26 cellular contexts compared by ENCODE assay signal in genomic region chr16:27817038-27817437, GRCh38.
"Had no signal": no experiment of that assay in that cellular context is flagged by ENCODE, and none has a peak within 500 bp of the region (broad histone marks: within the 10 kb centered on the region; RNA-seq: fewer than 3 reads in every experiment).

No MANE protein-coding gene starts in this region.

- H3K4me1 ChIP-seq: heart left ventricle, left lung, prostate gland, uterus had no signal

- H3K4me3 Mint-ChIP-seq: activated CD4-positive, alpha-beta memory T cell treated with anti-CD3 and anti-CD28 coated beads, Interleukin-2, amount 10 ng/mL, durations not matched to agents 7 days and 5 days; activated CD4-positive, alpha-beta T cell treated with anti-CD3 and anti-CD28 coated beads, Interleukin-2, amount 10 ng/mL, durations not matched to agents 7 days and 5 days; activated T-cell treated with anti-CD3 and anti-CD28 coated beads, Interleukin-2, amount 50 U/mL, for 4 hours; activated T-helper 17 cell treated with anti-CD3 and anti-CD28 coated beads, Interleukin-2, amount 50 U/mL, for 72 hours; nephron; WTC11 had no signal

- H3K9me3 Mint-ChIP-seq: activated CD4-positive, alpha-beta memory T cell treated with anti-CD3 and anti-CD28 coated beads, Interleukin-2, amount 10 ng/mL, durations not matched to agents 7 days and 5 days; activated CD4-positive, alpha-beta T cell treated with anti-CD3 and anti-CD28 coated beads, Interleukin-2, amount 10 ng/mL, durations not matched to agents 7 days and 5 days; activated naive CD4-positive, alpha-beta T cell treated with anti-CD3 and anti-CD28 coated beads, Interleukin-2, amount 50 U/mL, for 72 hours; activated T-cell treated with anti-CD3 and anti-CD28 coated beads, Interleukin-2, amount 50 U/mL, for 4 hours; activated T-helper 17 cell treated with anti-CD3 and anti-CD28 coated beads, Interleukin-2, amount 50 U/mL, for 72 hours; nephron had no signal

- H3K27me3 ChIP-seq: ovary, uterus had no signal

- H3K4me3 ChIP-seq: heart left ventricle, left lung, ovary, prostate gland, SK-N-MC, smooth muscle cell, thoracic aorta, uterus had no signal

- DNase-seq: activated CD4-positive, alpha-beta memory T cell treated with anti-CD3 and anti-CD28 coated beads, Interleukin-2, amount 10 ng/mL, durations not matched to agents 7 days and 5 days; activated CD4-positive, alpha-beta T cell treated with anti-CD3 and anti-CD28 coated beads for 1 hour; activated CD4-positive, alpha-beta T cell treated with anti-CD3 and anti-CD28 coated beads, Interleukin-2, amount 10 ng/mL, durations not matched to agents 7 days and 5 days; activated naive CD4-positive, alpha-beta T cell; activated T-cell treated with anti-CD3 and anti-CD28 coated beads, Interleukin-2, amount 50 U/mL, for 4 hours; cerebellar nuclear complex; cortex of kidney; foreskin fibroblast; heart left ventricle; ovary; retina; stimulated activated CD4-positive, alpha-beta T cell treated with anti-CD3 and anti-CD28 coated beads, Interleukin-15, amount 100 ng/mL, for 24 hours; stimulated activated CD4-positive, alpha-beta T cell treated with anti-CD3 and anti-CD28 coated beads, Interleukin-2, amount 100 ng/mL, for 24 hours; stimulated activated naive CD4-positive, alpha-beta T cell treated with Interleukin-2 at 50 U/mL for 16 hours; T-helper 2 cell; trophoblast cell; uterus had no signal

- H3K27ac Mint-ChIP-seq: activated CD4-positive, alpha-beta memory T cell treated with anti-CD3 and anti-CD28 coated beads, Interleukin-2, amount 10 ng/mL, durations not matched to agents 7 days and 5 days; activated CD4-positive, alpha-beta T cell treated with anti-CD3 and anti-CD28 coated beads, Interleukin-2, amount 10 ng/mL, durations not matched to agents 7 days and 5 days; activated naive CD4-positive, alpha-beta T cell treated with anti-CD3 and anti-CD28 coated beads, Interleukin-2, amount 50 U/mL, for 72 hours; activated T-helper 17 cell treated with anti-CD3 and anti-CD28 coated beads, Interleukin-2, amount 50 U/mL, for 72 hours; WTC11 had no signal

- H3K27ac ChIP-seq: heart left ventricle, left lung, ovary, prostate gland, SK-N-MC, thoracic aorta, uterus had no signal

- H3K27me3 Mint-ChIP-seq: activated CD4-positive, alpha-beta T cell treated with anti-CD3 and anti-CD28 coated beads, Interleukin-2, amount 10 ng/mL, durations not matched to agents 7 days and 5 days had no signal

- H3K36me3 Mint-ChIP-seq: activated naive CD4-positive, alpha-beta T cell treated with anti-CD3 and anti-CD28 coated beads, Interleukin-2, amount 50 U/mL, for 72 hours; WTC11 had no signal

- H3K9me3 ChIP-seq: heart left ventricle, left lung, ovary, prostate gland, thoracic aorta, uterus had no signal

- ATAC-seq: activated naive CD4-positive, alpha-beta T cell treated with anti-CD3 and anti-CD28 coated beads, Interleukin-2, amount 50 U/mL, for 72 hours; activated T-cell treated with anti-CD3 and anti-CD28 coated beads, Interleukin-2, amount 50 U/mL, for 4 hours; activated T-helper 17 cell treated with anti-CD3 and anti-CD28 coated beads, Interleukin-2, amount 50 U/mL, for 72 hours; heart left ventricle; left lung; WTC11 had no signal

- H3K36me3 ChIP-seq: heart left ventricle, left lung, ovary, prostate gland, thoracic aorta, uterus had no signal

- H3K4me1 Mint-ChIP-seq: activated CD4-positive, alpha-beta memory T cell treated with anti-CD3 and anti-CD28 coated beads, Interleukin-2, amount 10 ng/mL, durations not matched to agents 7 days and 5 days; activated CD4-positive, alpha-beta T cell treated with anti-CD3 and anti-CD28 coated beads, Interleukin-2, amount 10 ng/mL, durations not matched to agents 7 days and 5 days; activated T-helper 17 cell treated with anti-CD3 and anti-CD28 coated beads, Interleukin-2, amount 50 U/mL, for 72 hours; WTC11 had no signal
